In the genomic region with DNA sequence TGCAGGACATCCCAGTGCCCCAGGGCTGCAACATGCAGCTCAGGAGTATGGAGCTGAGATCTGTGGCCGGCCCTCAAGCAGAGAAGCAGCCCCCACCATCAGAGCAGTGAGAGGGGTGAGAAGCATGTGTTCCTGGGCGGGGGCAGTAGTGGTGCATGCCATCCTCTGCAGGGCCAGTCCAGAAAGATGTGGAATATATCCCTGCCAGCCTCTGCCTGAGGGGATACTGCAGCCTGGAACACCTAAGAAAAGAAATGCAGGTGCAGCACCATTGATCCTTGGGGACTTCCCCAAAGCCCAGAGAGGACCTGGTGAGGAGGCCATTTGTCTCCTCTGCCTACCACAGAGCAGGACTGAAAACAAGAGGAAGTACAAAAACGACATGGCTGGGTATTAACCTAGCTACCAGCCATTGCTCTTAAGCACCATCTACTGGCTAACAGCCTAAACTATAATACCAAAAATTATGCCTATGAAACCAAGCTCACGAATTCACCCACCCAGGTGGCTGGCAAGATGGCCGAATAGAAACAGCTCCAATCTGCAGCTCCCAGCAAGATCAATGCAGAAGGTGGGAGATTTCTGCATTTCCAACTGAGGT, we compare ENCODE assay signal across 8 cellular contexts.
DNase-seq lines count a peak whose midpoint lies in the region; ATAC-seq and TF ChIP-seq lines count a peak whose summit lies in the region.

No MANE protein-coding gene starts in this region.

- no peaks in the 10 kb centered on the region for H3K27me3 ChIP-seq in Panc1 (ENCODE audit: control insufficient read depth, insufficient read depth, low read length)

- no peaks in the 10 kb centered on the region for H3K9me3 ChIP-seq in Panc1 (ENCODE audit: control insufficient read depth, insufficient read depth, low read depth, low read length)

- H3K36me3 ChIP-seq in Panc1 (ENCODE audit: control insufficient read depth, insufficient read depth, low read length): no peaks in the 10 kb centered on the region

- CTCF ChIA-PET in Panc1 (lab: Charles Lee): no interaction called here

- POLR2A ChIA-PET in Panc1 (lab: Charles Lee): no interaction called here

- intact Hi-C loops in Panc1 (cut with micrococcal nuclease; ENCODE audit: unreplicated experiment): no loop called here

- in situ Hi-C loops in Panc1 (cut with HindIII; ENCODE audit: low pct_unique_long_range_greater_than_20kb, low sequenced_read_pairs): no loop called here

- ATAC-seq in HG03135 (IDR thresholded peaks at IDR 0.05; ENCODE audit: unreplicated experiment): peak; percentile 76
- ATAC-seq in Panc1: no peak
- ATAC-seq in HG02840 (IDR thresholded peaks at IDR 0.05; ENCODE audit: low FRiP score, unreplicated experiment): no peak
- no peak for ATAC-seq in HG03342 (IDR thresholded peaks at IDR 0.05; ENCODE audit: unreplicated experiment)

- TF ChIP-seq CTCF in Panc1 (IDR thresholded peaks at IDR 0.05): peak; percentile 37; the same call in 1 of the 2 replicates

- no TSS peak for BruUV-seq in Panc1 (replicated peaks; lab: Mats Ljungman, UMichigan)

- H3K4me3 ChIP-seq in Panc1 (ENCODE audit: low read depth in 2 of 2, low read length in 2 of 2): no peak overlapping the region

- peak; percentile 64 for DNase-seq in DMS53 treated with DMSO at 0.1 percent for 48 hours (lab: John Stamatoyannopoulos, UW; ENCODE audit: unreplicated experiment)
- no peak for DNase-seq in Panc1 (ENCODE audit: low read depth, low spot score)
- peak; percentile 41 for DNase-seq in foreskin melanocyte
- no peak for DNase-seq in HPDE6-E6E7 (ENCODE audit: extremely low spot score)
- DNase-seq in KG1 (lab: John Stamatoyannopoulos, UW): no peak

- H3K4me1 ChIP-seq in Panc1 (ENCODE audit: control insufficient read depth, insufficient read depth, low read length): no peaks in the 10 kb centered on the region

- no peak overlapping the region for H3K27ac ChIP-seq in Panc1 (ENCODE audit: low read length)

Comparison
In these comparisons a context has a peak if more than half of its experiments do, and no peak if none do; other contexts are left out.
1. DNase-seq: peak in DMS53 treated with DMSO at 0.1 percent for 48 hours (single experiment) and foreskin melanocyte (single experiment); none in Panc1 (single experiment), HPDE6-E6E7 (single experiment) and KG1 (single experiment).